20 cellular contexts compared by ENCODE assay signal in the genomic region with DNA sequence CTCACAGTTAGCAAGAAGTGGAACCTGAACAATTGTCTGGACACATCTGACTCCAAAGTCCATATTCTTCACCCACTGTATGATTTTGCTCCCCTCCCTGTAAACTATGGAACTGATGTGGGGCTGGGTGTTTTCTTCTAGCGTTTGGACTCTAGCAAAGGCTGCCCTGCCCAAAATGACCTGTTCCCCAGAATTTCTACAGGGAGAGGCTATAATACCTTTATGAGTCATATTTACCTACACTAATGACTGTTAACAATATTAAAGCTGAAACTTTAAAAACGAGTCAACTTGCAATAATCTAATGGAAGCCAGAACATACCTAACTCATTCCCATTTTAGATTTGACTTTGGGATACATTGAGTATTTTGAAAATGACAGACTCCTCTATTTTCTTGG.
DNase-seq lines count a peak whose midpoint lies in the region; ATAC-seq and TF ChIP-seq lines count a peak whose summit lies in the region.
"Had no signal": no experiment of that assay in that cellular context is flagged by ENCODE, and none has a peak within 500 bp of the region (broad histone marks: within the 10 kb centered on the region; RNA-seq: fewer than 3 reads in every experiment).

No MANE protein-coding gene starts in this region.

- POLR2A ChIA-PET in PC-3 (lab: Charles Lee; ENCODE audit: unreplicated experiment): interaction anchor here (0.7 kb wide), 1 partner anchor 147 kb away, joined by 5 read pairs; no protein-coding TSS in a partner anchor

- intact Hi-C loops in PC-3 (cut with micrococcal nuclease): no loop called here

- H3K4me1 Mint-ChIP-seq in stimulated activated naive B cell treated with anti-CD40 and anti-IgM and Interleukin-4, amounts not matched to agents 10 μg/mL and 1 μg/mL and 100 μg/mL, for 72 hours: peaks cover 2 to 6% of the 10 kb centered on the region in 2 donors
- H3K4me1 Mint-ChIP-seq: B cell, CD14-positive monocyte had no signal

- peak; percentile 73 for DNase-seq in PC-3
- DNase-seq in foreskin keratinocyte: peak in 1 of 2 donors; percentile 35
- DNase-seq in stimulated activated naive B cell treated with anti-CD40 and anti-IgM and Interleukin-4, amounts not matched to agents 10 μg/mL and 1 μg/mL and 100 μg/mL, for 72 hours: no peak
- DNase-seq in DMS79 treated with DMSO at 0.1 percent for 48 hours (lab: John Stamatoyannopoulos, UW): no peak
- DNase-seq: GDM1, H7, NCI-H1092 treated with DMSO at 0.1 percent for 48 hours, NCI-H2029, NCI-H2227 treated with DMSO at 0.1 percent for 48 hours, NCI-H510A treated with DMSO at 0.1 percent for 48 hours, SHP77 had no signal

- CTCF ChIA-PET in PC-3 (lab: Charles Lee): interaction anchor here (1.4 kb wide), 1 partner anchor 277 kb away, joined by 6 read pairs; no protein-coding TSS in a partner anchor

- H3K27ac ChIP-seq in PC-3 (ENCODE audit: low read length) (peak overlapping the region; percentile 55), foreskin keratinocyte (no peak overlapping the region)
- H3K27ac ChIP-seq: A549, SK-N-MC had no signal

- no peak overlapping the region for H3K27ac Mint-ChIP-seq in stimulated activated naive B cell treated with anti-CD40 and anti-IgM and Interleukin-4, amounts not matched to agents 10 μg/mL and 1 μg/mL and 100 μg/mL, for 72 hours
- H3K27ac Mint-ChIP-seq: B cell, CD14-positive monocyte had no signal

- no peaks in the 10 kb centered on the region for H3K79me2 ChIP-seq in PC-3 (ENCODE audit: low read length)

- H3K27me3 ChIP-seq in PC-3 (ENCODE audit: low read length): no peaks in the 10 kb centered on the region
- no peaks in the 10 kb centered on the region for H3K27me3 ChIP-seq in foreskin keratinocyte

- H3F3A ChIP-seq in PC-3 (ENCODE audit: low read length, unreplicated experiment): no peaks in the 10 kb centered on the region

- peaks cover 10 to 11% of the 10 kb centered on the region in 2 donors for H3K9me3 Mint-ChIP-seq in stimulated activated naive B cell treated with anti-CD40 and anti-IgM and Interleukin-4, amounts not matched to agents 10 μg/mL and 1 μg/mL and 100 μg/mL, for 72 hours

- no peak overlapping the region for H3K9ac ChIP-seq in PC-3 (ENCODE audit: low read length)

- no peaks in the 10 kb centered on the region for H3K9me3 ChIP-seq in PC-3 (ENCODE audit: low read length)

- no peak for TF ChIP-seq CTCF in PC-3 (conservative IDR thresholded peaks at IDR 0.05; ENCODE audit: low read depth, low read length)
- TF ChIP-seq CTCF in foreskin keratinocyte (conservative IDR thresholded peaks at IDR 0.05): no peak

- peaks cover 0 to 8% of the 10 kb centered on the region in 2 donors for H3K27me3 Mint-ChIP-seq in stimulated activated naive B cell treated with anti-CD40 and anti-IgM and Interleukin-4, amounts not matched to agents 10 μg/mL and 1 μg/mL and 100 μg/mL, for 72 hours

- ATAC-seq in HG02870 (IDR thresholded peaks at IDR 0.05; ENCODE audit: unreplicated experiment) (peak; percentile 51), PC-3 (peak; percentile 88), foreskin keratinocyte (peak; percentile 45), HG03280 (IDR thresholded peaks at IDR 0.05; ENCODE audit: unreplicated experiment) (no peak), GM18861 (IDR thresholded peaks at IDR 0.05; ENCODE audit: unreplicated experiment) (no peak)
- ATAC-seq in stimulated activated naive B cell treated with anti-CD40 and anti-IgM and Interleukin-4, amounts not matched to agents 10 μg/mL and 1 μg/mL and 100 μg/mL, for 72 hours (replicated peaks): peak; percentile 25 to 50
- ATAC-seq: A549, HepG2, K562 had no signal

- H4K20me1 ChIP-seq in PC-3 (ENCODE audit: low read length): no peaks in the 10 kb centered on the region

- no peaks in the 10 kb centered on the region for H3K36me3 ChIP-seq in PC-3 (ENCODE audit: low read depth, low read length)

- no TSS peak for BruUV-seq in PC-3 (replicated peaks; lab: Mats Ljungman, UMichigan)

- peaks cover 0 to 2% of the 10 kb centered on the region in 2 donors for H3K36me3 Mint-ChIP-seq in stimulated activated naive B cell treated with anti-CD40 and anti-IgM and Interleukin-4, amounts not matched to agents 10 μg/mL and 1 μg/mL and 100 μg/mL, for 72 hours
- H3K36me3 Mint-ChIP-seq: CD14-positive monocyte had no signal

- H3K4me3 ChIP-seq in PC-3 (ENCODE audit: low read length): peak overlapping the region; percentile 5; the same call in 1 of the 2 replicates
- H3K4me3 ChIP-seq: A549, K562, SK-N-MC had no signal

- peak overlapping the region; percentile 65 for H3K4me2 ChIP-seq in PC-3 (ENCODE audit: low read length)
- H3K4me2 ChIP-seq: A549 had no signal

- no peaks in the 10 kb centered on the region for H3K9me2 ChIP-seq in PC-3 (replicated peaks; ENCODE audit: low read length)

- H3K4me1 ChIP-seq in PC-3 (ENCODE audit: insufficient read depth, low read length): peaks cover 29% of the 10 kb centered on the region
- H3K4me1 ChIP-seq in foreskin keratinocyte: no peaks in the 10 kb centered on the region

- no peak overlapping the region for H3K4me3 Mint-ChIP-seq in stimulated activated naive B cell treated with anti-CD40 and anti-IgM and Interleukin-4, amounts not matched to agents 10 μg/mL and 1 μg/mL and 100 μg/mL, for 72 hours
- H3K4me3 Mint-ChIP-seq: B cell, CD14-positive monocyte had no signal

- peak overlapping the region; percentile 44 for H2AFZ ChIP-seq in PC-3 (ENCODE audit: low read length)

Comparison
In these comparisons a context has a peak if more than half of its experiments do, and no peak if none do; other contexts are left out.
1. ATAC-seq: peak in HG02870 (single experiment), PC-3 (single experiment), foreskin keratinocyte (single experiment) and stimulated activated naive B cell treated with anti-CD40 and anti-IgM and Interleukin-4, amounts not matched to agents 10 μg/mL and 1 μg/mL and 100 μg/mL, for 72 hours (2 of 2); none in HG03280 (single experiment) and GM18861 (single experiment).